ENCODE assay signal across 11 cellular contexts in the genomic region with DNA sequence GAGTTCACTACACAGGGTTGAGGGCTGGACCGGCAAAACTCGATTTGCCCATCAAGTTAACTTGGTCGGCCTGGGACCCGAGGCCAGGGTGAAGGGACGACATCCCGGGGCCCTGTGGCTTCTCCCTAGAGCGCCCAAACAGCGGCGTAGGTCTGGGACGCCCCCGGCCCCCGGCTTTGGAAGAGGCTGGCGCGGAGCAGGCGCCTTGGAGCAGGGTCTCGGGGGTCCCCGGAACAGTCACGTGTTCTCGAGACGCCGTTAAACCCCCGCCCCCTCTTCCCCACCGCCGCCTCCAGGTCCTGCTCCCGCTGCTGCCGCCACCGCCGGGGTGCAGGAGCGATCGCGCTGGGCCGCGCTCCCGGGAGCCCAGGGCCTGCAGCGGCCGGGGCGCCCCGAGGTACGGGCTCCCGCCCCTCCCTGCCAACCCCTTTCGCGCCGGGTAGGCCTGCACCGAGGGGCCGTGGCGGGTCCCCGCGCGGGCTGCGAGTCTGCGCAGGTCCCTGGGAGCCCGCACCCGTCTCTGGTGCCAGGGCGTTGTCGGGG. TPM values are rescaled to one million over a fixed set of nuclear protein-coding genes. Genes with fewer than 3 reads are reported as not detected.
DNase-seq lines count a peak whose midpoint lies in the region; ATAC-seq, FAIRE-seq and TF ChIP-seq lines count a peak whose summit lies in the region.
"Had no signal": no experiment of that assay in that cellular context is flagged by ENCODE, and none has a peak within 500 bp of the region (broad histone marks: within the 10 kb centered on the region; RNA-seq: fewer than 3 reads in every experiment).

A gene (plus strand): TSS at position 289 of the 543 bp plus-strand sequence. CDS start 6,382 bp downstream, outside the sequence.

- no peak for FAIRE-seq in keratinocyte (lab: Jason Lieb, UNC)

- peak; percentile 16 for DNase-seq in GM13976 (ENCODE audit: low spot score)
- DNase-seq in mammary epithelial cell: no peak
- DNase-seq in keratinocyte (ENCODE audit: low read depth, low spot score): no peak
- DNase-seq in sciatic nerve (ENCODE audit: low spot score): no peak
- DNase-seq in RPMI8226: no peak
- DNase-seq in NCI-H2029 (lab: John Stamatoyannopoulos, UW): no peak
- DNase-seq: activated CD4-positive, CD25-positive, alpha-beta regulatory T cell; CD4-positive, CD25-positive, alpha-beta regulatory T cell; stimulated activated naive CD4-positive, alpha-beta T cell had no signal

- WGBS in mammary epithelial cell (ENCODE audit: low coverage, missing lambda C conversion rate): 5% methylated on average over 4 of the region's 55 CpGs

- H4K20me1 ChIP-seq in mammary epithelial cell (ENCODE audit: insufficient read depth, low read length): no peaks in the 10 kb centered on the region
- H4K20me1 ChIP-seq in keratinocyte (ENCODE audit: control insufficient read depth, extremely low read depth, insufficient read depth, low read length): no peaks in the 10 kb centered on the region

- H3K9me1 ChIP-seq in keratinocyte (ENCODE audit: control insufficient read depth, extremely low read depth, insufficient read depth, low read length): no peaks in the 10 kb centered on the region

- no TSS peak for BruUV-seq in mammary epithelial cell (replicated peaks; lab: Mats Ljungman, UMichigan)

- ATAC-seq in sciatic nerve (peak; percentile 41), GM18870 (IDR thresholded peaks at IDR 0.05; ENCODE audit: unreplicated experiment) (no peak), GM21360 (IDR thresholded peaks at IDR 0.05; ENCODE audit: unreplicated experiment) (no peak)

- H3K9me3 ChIP-seq in mammary epithelial cell (replicated peaks; ENCODE audit: insufficient read depth, low read length) (no peaks in the 10 kb centered on the region), keratinocyte (ENCODE audit: control insufficient read depth, low read depth, low read length) (no peaks in the 10 kb centered on the region)

- H2AFZ ChIP-seq in mammary epithelial cell (ENCODE audit: low read depth, low read length) (peak within 1 kb of the TSS; percentile 46), keratinocyte (ENCODE audit: control insufficient read depth, low read length) (no peak within 1 kb of the TSS)

- H3K36me3 ChIP-seq in mammary epithelial cell (ENCODE audit: insufficient read depth, low read length) (no peaks in the 10 kb centered on the region), keratinocyte (ENCODE audit: control insufficient read depth in 2 of 2, extremely low read depth in 1 of 2, insufficient read depth in 2 of 2, low read length in 2 of 2) (no peaks in the 10 kb centered on the region)

- H3K27ac ChIP-seq in mammary epithelial cell (ENCODE audit: insufficient read depth, low read depth, low read length) (no peak within 1 kb of the TSS), keratinocyte (ENCODE audit: control insufficient read depth, insufficient read depth, low read length) (no peak within 1 kb of the TSS)

- peaks cover 37% of the 10 kb centered on the region for H3K27me3 ChIP-seq in mammary epithelial cell (ENCODE audit: insufficient read depth, low read length)
- peaks cover 31% of the 10 kb centered on the region for H3K27me3 ChIP-seq in keratinocyte (ENCODE audit: control insufficient read depth, extremely low read depth, insufficient read depth, low read length)

- dilution Hi-C loops in mammary epithelial cell (cut with HindIII; ENCODE audit: low sequenced_read_pairs) (no loop called here), keratinocyte (cut with MboI; ENCODE audit: extremely low pct_ligation_motif_present, low sequenced_read_pairs) (no loop called here)

- CTCF ChIA-PET in mammary epithelial cell (lab: Charles Lee; ENCODE audit: low non-redundant PET): no interaction called here

- no peak within 1 kb of the TSS for H3K9ac ChIP-seq in mammary epithelial cell (ENCODE audit: insufficient read depth, low read length)
- H3K9ac ChIP-seq in keratinocyte (ENCODE audit: control insufficient read depth, extremely low read depth, insufficient read depth, low read length): no peak within 1 kb of the TSS

- TF ChIP-seq CTCF in GM13976 (IDR thresholded peaks at IDR 0.05; ENCODE audit: borderline replicate concordance, control extremely low read depth, extremely low read depth, insufficient read depth, missing control alignments) (no peak), mammary epithelial cell (conservative IDR thresholded peaks at IDR 0.05 in 1 of 2, IDR thresholded peaks at IDR 0.05 in 1 of 2; ENCODE audit: extremely low read depth in 1 of 2, insufficient read depth in 1 of 2, low read depth in 1 of 2, low read length in 2 of 2) (no peak), keratinocyte (optimal IDR thresholded peaks at IDR 0.05 in 1 of 3, IDR thresholded peaks at IDR 0.05 in 1 of 3, conservative IDR thresholded peaks at IDR 0.05 in 1 of 3; ENCODE audit: extremely low read depth in 1 of 3, insufficient read depth in 2 of 3, low read length in 3 of 3) (no peak)

- H3K4me3 ChIP-seq in mammary epithelial cell (replicated peaks in 1 of 3; ENCODE audit: insufficient read depth in 1 of 3, low read depth in 2 of 3, low read length in 3 of 3) (peak within 1 kb of the TSS in 1 of 3 experiments; percentile 3), keratinocyte (ENCODE audit: control insufficient read depth in 2 of 3, extremely low read depth in 1 of 3, insufficient read depth in 2 of 3, low read depth in 1 of 3, low read length in 3 of 3) (no peak within 1 kb of the TSS)

- H3K4me1 ChIP-seq in mammary epithelial cell (ENCODE audit: insufficient read depth, low read length): peaks cover 11% of the 10 kb centered on the region
- peaks cover 2% of the 10 kb centered on the region for H3K4me1 ChIP-seq in keratinocyte (ENCODE audit: control insufficient read depth, extremely low read depth, insufficient read depth, low read length)

- intact Hi-C loops in mammary epithelial cell (cut with micrococcal nuclease): no loop called here
- intact Hi-C loops in sciatic nerve (cut with DNase I): no loop called here

- H3K79me2 ChIP-seq in mammary epithelial cell (ENCODE audit: insufficient read depth, low read length): no peaks in the 10 kb centered on the region
- no peaks in the 10 kb centered on the region for H3K79me2 ChIP-seq in keratinocyte (ENCODE audit: control insufficient read depth, insufficient read depth, low read length)

- peak within 1 kb of the TSS; percentile 58 for H3K4me2 ChIP-seq in mammary epithelial cell (ENCODE audit: insufficient read depth, low read depth, low read length)
- peak within 1 kb of the TSS; percentile 41 for H3K4me2 ChIP-seq in keratinocyte (ENCODE audit: control insufficient read depth, extremely low read depth, insufficient read depth, low read depth, low read length)

- in situ Hi-C loops in GM13976 (cut with MboI; ENCODE audit: low sequenced_read_pairs, unreplicated experiment): loop anchor here (25.0 kb wide), 1 partner anchor 231 kb away; no protein-coding TSS in a partner anchor
- in situ Hi-C loops in mammary epithelial cell (cut with MboI; ENCODE audit: low sequenced_read_pairs in 2 of 2): loop anchor here in 1 of 2 donors (25.0 kb wide), 1 partner anchor 831 kb away; no protein-coding TSS in a partner anchor

RNA-seq across cellular contexts. Expression of the gene that starts here (rescaled TPM):
- not detected for total RNA-seq in mammary epithelial cell
- polyA plus RNA-seq in mammary epithelial cell: not detected
- polyA minus RNA-seq in mammary epithelial cell: not detected
- not detected in 3 replicates for polyA plus RNA-seq in keratinocyte
- polyA plus RNA-seq in keratinocyte (2011; ENCODE audit: low read depth): not detected
- not detected in 2 replicates for polyA plus RNA-seq in keratinocyte (2011; cell fraction: cytosol; rRNA removed)
- not detected in 2 replicates for polyA plus RNA-seq in keratinocyte (2011; cell fraction: nucleus; rRNA removed)
- not detected in 2 replicates for polyA plus RNA-seq in keratinocyte (2012; ENCODE audit: low replicate concordance)
- not detected in 3 replicates for polyA minus RNA-seq in keratinocyte
- polyA minus RNA-seq in keratinocyte (2011; cell fraction: cytosol; rRNA and poly(A)+ RNA removed): not detected
- not detected in 2 replicates for polyA minus RNA-seq in keratinocyte (2011; cell fraction: nucleus; rRNA and poly(A)+ RNA removed)
- total RNA-seq in sciatic nerve: 0.36 TPM
- total RNA-seq: CD4-positive, CD25-positive, alpha-beta regulatory T cell had no signal
- polyA plus RNA-seq: CD4-positive, CD25-positive, alpha-beta regulatory T cell had no signal

Comparison
In these comparisons a context has a peak if more than half of its experiments do, and no peak if none do; other contexts are left out.
1. Peak in ATAC-seq in sciatic nerve; RNA of the gene not detected or under 1 TPM.